Comparison of ENCODE assay signal across 1 cellular context in genomic region chr13:98482476-98483444, GRCh38.
A peak's percentile ranks its signal among the peaks of the same experiment; 100 is the strongest.
TF ChIP-seq lines count a peak whose summit lies in the region.

No MANE protein-coding gene starts in this region.

TF ChIP-seq in GM12878, 131 proteins besides CTCF, POLR2A, EP300 and RAD21 (continued from another document and continues in another):
- TF ChIP-seq CREB1 (IDR thresholded peaks at IDR 0.05; ENCODE audit: low read depth), result no peak
- no peak for TF ChIP-seq BCLAF1 (IDR thresholded peaks at IDR 0.05)
- no peak for TF ChIP-seq TCF12 (IDR thresholded peaks at IDR 0.05; ENCODE audit: low read depth, low read length)
- TF ChIP-seq SMAD5 (IDR thresholded peaks at IDR 0.05; ENCODE audit: low read depth), result no peak
- 0 out of 2 replicates have a peak, but pooled peaks have one; percentile 7 for TF ChIP-seq IRF4 (IDR thresholded peaks at IDR 0.05; ENCODE audit: low read depth, low read length)
- TF ChIP-seq SMC3 (IDR thresholded peaks at IDR 0.05; ENCODE audit: borderline replicate concordance, low read length), result peak; percentile 41; the same call in 1 of the 2 replicates
- TF ChIP-seq, protein P1, sequence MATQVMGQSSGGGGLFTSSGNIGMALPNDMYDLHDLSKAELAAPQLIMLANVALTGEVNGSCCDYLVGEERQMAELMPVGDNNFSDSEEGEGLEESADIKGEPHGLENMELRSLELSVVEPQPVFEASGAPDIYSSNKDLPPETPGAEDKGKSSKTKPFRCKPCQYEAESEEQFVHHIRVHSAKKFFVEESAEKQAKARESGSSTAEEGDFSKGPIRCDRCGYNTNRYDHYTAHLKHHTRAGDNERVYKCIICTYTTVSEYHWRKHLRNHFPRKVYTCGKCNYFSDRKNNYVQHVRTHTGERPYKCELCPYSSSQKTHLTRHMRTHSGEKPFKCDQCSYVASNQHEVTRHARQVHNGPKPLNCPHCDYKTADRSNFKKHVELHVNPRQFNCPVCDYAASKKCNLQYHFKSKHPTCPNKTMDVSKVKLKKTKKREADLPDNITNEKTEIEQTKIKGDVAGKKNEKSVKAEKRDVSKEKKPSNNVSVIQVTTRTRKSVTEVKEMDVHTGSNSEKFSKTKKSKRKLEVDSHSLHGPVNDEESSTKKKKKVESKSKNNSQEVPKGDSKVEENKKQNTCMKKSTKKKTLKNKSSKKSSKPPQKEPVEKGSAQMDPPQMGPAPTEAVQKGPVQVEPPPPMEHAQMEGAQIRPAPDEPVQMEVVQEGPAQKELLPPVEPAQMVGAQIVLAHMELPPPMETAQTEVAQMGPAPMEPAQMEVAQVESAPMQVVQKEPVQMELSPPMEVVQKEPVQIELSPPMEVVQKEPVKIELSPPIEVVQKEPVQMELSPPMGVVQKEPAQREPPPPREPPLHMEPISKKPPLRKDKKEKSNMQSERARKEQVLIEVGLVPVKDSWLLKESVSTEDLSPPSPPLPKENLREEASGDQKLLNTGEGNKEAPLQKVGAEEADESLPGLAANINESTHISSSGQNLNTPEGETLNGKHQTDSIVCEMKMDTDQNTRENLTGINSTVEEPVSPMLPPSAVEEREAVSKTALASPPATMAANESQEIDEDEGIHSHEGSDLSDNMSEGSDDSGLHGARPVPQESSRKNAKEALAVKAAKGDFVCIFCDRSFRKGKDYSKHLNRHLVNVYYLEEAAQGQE (IDR thresholded peaks at IDR 0.05; ENCODE audit: low read depth, low read length), result no peak
- TF ChIP-seq SREBF1 (IDR thresholded peaks at IDR 0.05; ENCODE audit: low read length), result no peak
- no peak for TF ChIP-seq WRNIP1 (IDR thresholded peaks at IDR 0.05; ENCODE audit: borderline replicate concordance, low read depth, low read length)
- TF ChIP-seq, protein P2, sequence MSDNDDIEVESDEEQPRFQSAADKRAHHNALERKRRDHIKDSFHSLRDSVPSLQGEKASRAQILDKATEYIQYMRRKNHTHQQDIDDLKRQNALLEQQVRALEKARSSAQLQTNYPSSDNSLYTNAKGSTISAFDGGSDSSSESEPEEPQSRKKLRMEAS (IDR thresholded peaks at IDR 0.05; ENCODE audit: low read depth, low read length), result 0 out of 2 replicates have a peak, but pooled peaks have one; percentile 40
- TF ChIP-seq PAX5 (IDR thresholded peaks at IDR 0.05; ENCODE audit: borderline replicate concordance, low read depth, low read length), result 0 out of 2 replicates have a peak, but pooled peaks have one; percentile 29
- no peak for TF ChIP-seq E2F4 (IDR thresholded peaks at IDR 0.05; ENCODE audit: low read depth, low read length)
- no peak for TF ChIP-seq RCOR1 (conservative IDR thresholded peaks at IDR 0.05; ENCODE audit: low read depth, low read length)
- no peak for TF ChIP-seq EZH2 (IDR thresholded peaks at IDR 0.05; ENCODE audit: borderline replicate concordance, control insufficient read depth, low read depth, low read length)
- no peak for TF ChIP-seq NFXL1 (IDR thresholded peaks at IDR 0.05; ENCODE audit: borderline replicate concordance)
- peak; percentile 66 for TF ChIP-seq BCL3 (IDR thresholded peaks at IDR 0.05; ENCODE audit: borderline replicate concordance, insufficient read depth, low read depth, low read length, poor library complexity, severe bottlenecking)
- no peak for TF ChIP-seq SIN3A (IDR thresholded peaks at IDR 0.05; ENCODE audit: low read depth, low read length)
- TF ChIP-seq, protein P3, sequence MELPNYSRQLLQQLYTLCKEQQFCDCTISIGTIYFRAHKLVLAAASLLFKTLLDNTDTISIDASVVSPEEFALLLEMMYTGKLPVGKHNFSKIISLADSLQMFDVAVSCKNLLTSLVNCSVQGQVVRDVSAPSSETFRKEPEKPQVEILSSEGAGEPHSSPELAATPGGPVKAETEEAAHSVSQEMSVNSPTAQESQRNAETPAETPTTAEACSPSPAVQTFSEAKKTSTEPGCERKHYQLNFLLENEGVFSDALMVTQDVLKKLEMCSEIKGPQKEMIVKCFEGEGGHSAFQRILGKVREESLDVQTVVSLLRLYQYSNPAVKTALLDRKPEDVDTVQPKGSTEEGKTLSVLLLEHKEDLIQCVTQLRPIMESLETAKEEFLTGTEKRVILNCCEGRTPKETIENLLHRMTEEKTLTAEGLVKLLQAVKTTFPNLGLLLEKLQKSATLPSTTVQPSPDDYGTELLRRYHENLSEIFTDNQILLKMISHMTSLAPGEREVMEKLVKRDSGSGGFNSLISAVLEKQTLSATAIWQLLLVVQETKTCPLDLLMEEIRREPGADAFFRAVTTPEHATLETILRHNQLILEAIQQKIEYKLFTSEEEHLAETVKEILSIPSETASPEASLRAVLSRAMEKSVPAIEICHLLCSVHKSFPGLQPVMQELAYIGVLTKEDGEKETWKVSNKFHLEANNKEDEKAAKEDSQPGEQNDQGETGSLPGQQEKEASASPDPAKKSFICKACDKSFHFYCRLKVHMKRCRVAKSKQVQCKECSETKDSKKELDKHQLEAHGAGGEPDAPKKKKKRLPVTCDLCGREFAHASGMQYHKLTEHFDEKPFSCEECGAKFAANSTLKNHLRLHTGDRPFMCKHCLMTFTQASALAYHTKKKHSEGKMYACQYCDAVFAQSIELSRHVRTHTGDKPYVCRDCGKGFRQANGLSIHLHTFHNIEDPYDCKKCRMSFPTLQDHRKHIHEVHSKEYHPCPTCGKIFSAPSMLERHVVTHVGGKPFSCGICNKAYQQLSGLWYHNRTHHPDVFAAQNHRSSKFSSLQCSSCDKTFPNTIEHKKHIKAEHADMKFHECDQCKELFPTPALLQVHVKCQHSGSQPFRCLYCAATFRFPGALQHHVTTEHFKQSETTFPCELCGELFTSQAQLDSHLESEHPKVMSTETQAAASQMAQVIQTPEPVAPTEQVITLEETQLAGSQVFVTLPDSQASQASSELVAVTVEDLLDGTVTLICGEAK (IDR thresholded peaks at IDR 0.05; ENCODE audit: borderline replicate concordance), result no peak
- no peak for TF ChIP-seq LARP7 (IDR thresholded peaks at IDR 0.05)
- no peak for TF ChIP-seq ATF3 (IDR thresholded peaks at IDR 0.05; ENCODE audit: borderline replicate concordance, extremely low read depth, low read depth, low read length)
- peak; percentile 5; the same call in 1 of the 2 replicates for TF ChIP-seq RUNX3 (IDR thresholded peaks at IDR 0.05; ENCODE audit: low read length)
- no peak for TF ChIP-seq HDGF (IDR thresholded peaks at IDR 0.05)
- TF ChIP-seq SUPT20H (IDR thresholded peaks at IDR 0.05; ENCODE audit: borderline replicate concordance, control insufficient read depth, low read depth, low read length), result no peak
- TF ChIP-seq TARDBP (IDR thresholded peaks at IDR 0.05; ENCODE audit: borderline replicate concordance), result no peak
- TF ChIP-seq HCFC1 (IDR thresholded peaks at IDR 0.05; ENCODE audit: low read length), result no peak
- no peak for TF ChIP-seq RAD51 (IDR thresholded peaks at IDR 0.05)
- TF ChIP-seq EED (IDR thresholded peaks at IDR 0.05; ENCODE audit: low read depth), result peak; percentile 66
- no peak for TF ChIP-seq BMI1 (IDR thresholded peaks at IDR 0.05; ENCODE audit: borderline replicate concordance)
- TF ChIP-seq JUNB (IDR thresholded peaks at IDR 0.05), result no peak
- no peak for TF ChIP-seq YBX1 (IDR thresholded peaks at IDR 0.05)
- no peak for TF ChIP-seq ETV6 (conservative IDR thresholded peaks at IDR 0.05 in 1 of 2, IDR thresholded peaks at IDR 0.05 in 1 of 2; ENCODE audit: borderline replicate concordance in 1 of 2, low read depth in 1 of 2)
- TF ChIP-seq, protein P4, sequence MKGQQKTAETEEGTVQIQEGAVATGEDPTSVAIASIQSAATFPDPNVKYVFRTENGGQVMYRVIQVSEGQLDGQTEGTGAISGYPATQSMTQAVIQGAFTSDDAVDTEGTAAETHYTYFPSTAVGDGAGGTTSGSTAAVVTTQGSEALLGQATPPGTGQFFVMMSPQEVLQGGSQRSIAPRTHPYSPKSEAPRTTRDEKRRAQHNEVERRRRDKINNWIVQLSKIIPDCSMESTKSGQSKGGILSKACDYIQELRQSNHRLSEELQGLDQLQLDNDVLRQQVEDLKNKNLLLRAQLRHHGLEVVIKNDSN (IDR thresholded peaks at IDR 0.05; ENCODE audit: borderline replicate concordance, extremely low read length, insufficient read depth, low read depth, low read length), result no peak
- TF ChIP-seq, protein P5, sequence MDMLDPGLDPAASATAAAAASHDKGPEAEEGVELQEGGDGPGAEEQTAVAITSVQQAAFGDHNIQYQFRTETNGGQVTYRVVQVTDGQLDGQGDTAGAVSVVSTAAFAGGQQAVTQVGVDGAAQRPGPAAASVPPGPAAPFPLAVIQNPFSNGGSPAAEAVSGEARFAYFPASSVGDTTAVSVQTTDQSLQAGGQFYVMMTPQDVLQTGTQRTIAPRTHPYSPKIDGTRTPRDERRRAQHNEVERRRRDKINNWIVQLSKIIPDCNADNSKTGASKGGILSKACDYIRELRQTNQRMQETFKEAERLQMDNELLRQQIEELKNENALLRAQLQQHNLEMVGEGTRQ (IDR thresholded peaks at IDR 0.05; ENCODE audit: borderline replicate concordance, low read depth, low read length), result no peak
- TF ChIP-seq, protein P6, sequence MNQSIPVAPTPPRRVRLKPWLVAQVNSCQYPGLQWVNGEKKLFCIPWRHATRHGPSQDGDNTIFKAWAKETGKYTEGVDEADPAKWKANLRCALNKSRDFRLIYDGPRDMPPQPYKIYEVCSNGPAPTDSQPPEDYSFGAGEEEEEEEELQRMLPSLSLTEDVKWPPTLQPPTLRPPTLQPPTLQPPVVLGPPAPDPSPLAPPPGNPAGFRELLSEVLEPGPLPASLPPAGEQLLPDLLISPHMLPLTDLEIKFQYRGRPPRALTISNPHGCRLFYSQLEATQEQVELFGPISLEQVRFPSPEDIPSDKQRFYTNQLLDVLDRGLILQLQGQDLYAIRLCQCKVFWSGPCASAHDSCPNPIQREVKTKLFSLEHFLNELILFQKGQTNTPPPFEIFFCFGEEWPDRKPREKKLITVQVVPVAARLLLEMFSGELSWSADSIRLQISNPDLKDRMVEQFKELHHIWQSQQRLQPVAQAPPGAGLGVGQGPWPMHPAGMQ (IDR thresholded peaks at IDR 0.05; ENCODE audit: borderline replicate concordance), result no peak
- TF ChIP-seq MEF2A (IDR thresholded peaks at IDR 0.05; ENCODE audit: insufficient read depth, low read depth, low read length), result 0 out of 2 replicates have a peak, but pooled peaks have one; percentile 14
- TF ChIP-seq ZBTB11 (CRISPR knock-in tag; IDR thresholded peaks at IDR 0.05), result no peak
- TF ChIP-seq FOXM1 (IDR thresholded peaks at IDR 0.05; ENCODE audit: low read depth, low read length), result peak; percentile 36; the same call in 1 of the 2 replicates
- TF ChIP-seq NR2C1 (IDR thresholded peaks at IDR 0.05), result no peak
- no peak for TF ChIP-seq MYB (IDR thresholded peaks at IDR 0.05; ENCODE audit: borderline replicate concordance, low read depth, low read length)
- no peak for TF ChIP-seq TCF7 (IDR thresholded peaks at IDR 0.05; ENCODE audit: borderline replicate concordance)
